In the genomic region with DNA sequence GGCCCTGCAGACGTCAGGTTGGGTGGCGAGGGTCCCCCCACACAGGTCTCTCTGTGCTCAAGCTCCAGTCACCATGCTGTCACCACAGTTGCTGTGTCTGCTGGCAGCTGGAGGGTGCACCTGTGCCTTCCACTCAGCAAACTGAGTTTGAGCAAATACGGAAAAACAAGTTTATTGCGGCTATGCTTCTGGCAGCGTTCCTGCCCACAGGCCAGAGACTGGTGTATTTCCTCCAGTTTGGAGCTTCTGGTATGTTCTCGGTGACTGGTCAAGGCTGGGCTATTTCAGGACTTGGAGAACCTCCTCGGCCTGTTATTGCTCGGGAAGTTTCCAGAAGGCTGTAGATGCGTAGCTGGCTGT, we compare ENCODE assay signal across 23 cellular contexts.
DNase-seq lines count a peak whose midpoint lies in the region; ATAC-seq, FAIRE-seq and TF ChIP-seq lines count a peak whose summit lies in the region.
"Had no signal": no experiment of that assay in that cellular context is flagged by ENCODE, and none has a peak within 500 bp of the region (broad histone marks: within the 10 kb centered on the region; RNA-seq: fewer than 3 reads in every experiment).

No MANE protein-coding gene starts in this region.

- H4K20me1 ChIP-seq in mammary epithelial cell (ENCODE audit: insufficient read depth, low read length) (no peaks in the 10 kb centered on the region), osteoblast (ENCODE audit: insufficient read depth, low read length) (peaks cover 3% of the 10 kb centered on the region)

- H3K9me3 ChIP-seq in breast epithelium (no peaks in the 10 kb centered on the region), mammary epithelial cell (replicated peaks; ENCODE audit: insufficient read depth, low read length) (no peaks in the 10 kb centered on the region), pancreas (no peaks in the 10 kb centered on the region), osteoblast (ENCODE audit: low read depth, low read length) (no peaks in the 10 kb centered on the region)
- H3K9me3 ChIP-seq: heart left ventricle, upper lobe of left lung had no signal

- H3K4me2 ChIP-seq in mammary epithelial cell (ENCODE audit: insufficient read depth, low read depth, low read length) (no peak overlapping the region), osteoblast (ENCODE audit: insufficient read depth, low read length) (no peak overlapping the region)

- H3K4me3 ChIP-seq in breast epithelium (no peak overlapping the region), mammary epithelial cell (replicated peaks in 1 of 3; ENCODE audit: insufficient read depth in 1 of 3, low read depth in 2 of 3, low read length in 3 of 3) (no peak overlapping the region), pancreas (no peak overlapping the region), osteoblast (ENCODE audit: insufficient read depth, low read length) (no peak overlapping the region)
- H3K4me3 ChIP-seq: dorsolateral prefrontal cortex, heart left ventricle, upper lobe of left lung had no signal

- CTCF ChIA-PET in mammary epithelial cell (lab: Charles Lee; ENCODE audit: low non-redundant PET) = no interaction called here

- FAIRE-seq in pancreas (lab: Jason Lieb, UNC) = no peak
- FAIRE-seq: G401.6, GM12892, keratinocyte had no signal

- no peak overlapping the region for H3K9ac ChIP-seq in mammary epithelial cell (ENCODE audit: insufficient read depth, low read length)

- dilution Hi-C loops in mammary epithelial cell (cut with HindIII; ENCODE audit: low sequenced_read_pairs) = no loop called here

- no peaks in the 10 kb centered on the region for H3K79me2 ChIP-seq in mammary epithelial cell (ENCODE audit: insufficient read depth, low read length)
- H3K79me2 ChIP-seq in osteoblast (ENCODE audit: insufficient read depth, low read length) = no peaks in the 10 kb centered on the region

- intact Hi-C loops in breast epithelium (cut with DNase I; ENCODE audit: low total_unique reads) (no loop called here), mammary epithelial cell (cut with micrococcal nuclease) (no loop called here), pancreas (cut with DNase I) (no loop called here)

- no peak for TF ChIP-seq POLR2A in breast epithelium (IDR thresholded peaks at IDR 0.05)

- TF ChIP-seq CTCF in breast epithelium (IDR thresholded peaks at IDR 0.05) = no peak
- TF ChIP-seq CTCF in mammary epithelial cell (conservative IDR thresholded peaks at IDR 0.05 in 1 of 2, IDR thresholded peaks at IDR 0.05 in 1 of 2; ENCODE audit: extremely low read depth in 1 of 2, insufficient read depth in 1 of 2, low read depth in 1 of 2, low read length in 2 of 2) = no peak
- no peak for TF ChIP-seq CTCF in pancreas (IDR thresholded peaks at IDR 0.05)
- TF ChIP-seq CTCF in osteoblast (IDR thresholded peaks at IDR 0.05; ENCODE audit: extremely low read depth, low read depth, low read length) = no peak

- peak; percentile 80 to 87 (median 84) for ATAC-seq in pancreas
- ATAC-seq: CD8-positive, alpha-beta T cell; heart left ventricle; T-helper 17 cell had no signal

- no peaks in the 10 kb centered on the region for H3K27me3 ChIP-seq in breast epithelium
- no peaks in the 10 kb centered on the region for H3K27me3 ChIP-seq in mammary epithelial cell (ENCODE audit: insufficient read depth, low read length)
- H3K27me3 ChIP-seq in pancreas = no peaks in the 10 kb centered on the region
- H3K27me3 ChIP-seq in osteoblast (ENCODE audit: insufficient read depth, low read length) = no peaks in the 10 kb centered on the region
- H3K27me3 ChIP-seq: dorsolateral prefrontal cortex, heart left ventricle, upper lobe of left lung had no signal

- H3K36me3 ChIP-seq in breast epithelium = no peaks in the 10 kb centered on the region
- no peaks in the 10 kb centered on the region for H3K36me3 ChIP-seq in mammary epithelial cell (ENCODE audit: insufficient read depth, low read length)
- no peaks in the 10 kb centered on the region for H3K36me3 ChIP-seq in pancreas
- no peaks in the 10 kb centered on the region for H3K36me3 ChIP-seq in osteoblast (ENCODE audit: insufficient read depth, low read length)
- H3K36me3 ChIP-seq: heart left ventricle, upper lobe of left lung had no signal

- DNase-seq in breast epithelium (ENCODE audit: low spot score in 2 of 2) = peak; percentile 29 to 71
- DNase-seq in mammary epithelial cell = no peak
- DNase-seq in caudate nucleus (lab: John Stamatoyannopoulos, UW) = peak in 1 of 61 donors; percentile 12
- DNase-seq in pancreas = peak in 5 of 6 donors; percentile 51 to 73 (median 67)
- DNase-seq in mesenteric fat pad (ENCODE audit: low spot score) = no peak
- no peak for DNase-seq in activated CD4-positive, alpha-beta T cell treated with anti-CD3 and anti-CD28 coated beads, Interleukin-2, amount 50 U/mL, for 48 hours
- no peak for DNase-seq in KBM-7
- DNase-seq in osteoblast (ENCODE audit: insufficient read length, low spot score, missing footprints) = no peak
- DNase-seq: ACHN; activated CD8-positive, alpha-beta memory T cell treated with anti-CD3 and anti-CD28 coated beads, Interleukin-2, amount 50 U/mL, for 4 hours; activated naive CD4-positive, alpha-beta T cell; CD8-positive, alpha-beta T cell; dorsolateral prefrontal cortex; GOT3; naive B cell; retina; stimulated activated CD4-positive, alpha-beta T cell treated with anti-CD3 and anti-CD28 coated beads, Interleukin-4, amount 100 ng/mL, for 1 hour; T-helper 17 cell had no signal

- peak overlapping the region in 1 of 2 donors; percentile 36 for H3K27ac ChIP-seq in breast epithelium
- no peak overlapping the region for H3K27ac ChIP-seq in mammary epithelial cell (ENCODE audit: insufficient read depth, low read depth, low read length)
- H3K27ac ChIP-seq in caudate nucleus (ENCODE audit: low read depth, low read length) = peak overlapping the region; percentile 9
- H3K27ac ChIP-seq in pancreas = peak overlapping the region; percentile 31 to 51 (median 42)
- no peak overlapping the region for H3K27ac ChIP-seq in osteoblast (ENCODE audit: low read depth, low read length)

- H2AFZ ChIP-seq in mammary epithelial cell (ENCODE audit: low read depth, low read length) = no peak overlapping the region
- no peak overlapping the region for H2AFZ ChIP-seq in osteoblast (ENCODE audit: low read length)

- in situ Hi-C loops in mammary epithelial cell (cut with MboI; ENCODE audit: low sequenced_read_pairs in 2 of 2) (no loop called here), KBM-7 (cut with MboI; ENCODE audit: low pct_unique_long_range_greater_than_20kb, low sequenced_read_pairs) (no loop called here)

- WGBS in mammary epithelial cell (ENCODE audit: low coverage, missing lambda C conversion rate) = 83% methylated on average over 7 of the region's 9 CpGs
- WGBS in pancreas, 2 donors = 30% methylated on average over 9 of the region's 9 CpGs

- H3K4me1 ChIP-seq in breast epithelium (peaks cover 0 to under 1% of the 10 kb centered on the region in 2 donors), mammary epithelial cell (ENCODE audit: insufficient read depth, low read length) (peaks cover 2% of the 10 kb centered on the region), pancreas (peaks cover 17 to 25% (median 19%) of the 10 kb centered on the region in 3 donors), osteoblast (ENCODE audit: insufficient read depth, low read length) (peaks cover 4% of the 10 kb centered on the region)

- BruUV-seq in mammary epithelial cell (replicated peaks; lab: Mats Ljungman, UMichigan) = no TSS peak

Comparison
In these comparisons a context has a peak if more than half of its experiments do, and no peak if none do; other contexts are left out.
1. DNase-seq: peak in breast epithelium (2 of 2) and pancreas (5 of 6); none in mammary epithelial cell (single experiment), mesenteric fat pad (single experiment), activated CD4-positive, alpha-beta T cell treated with anti-CD3 and anti-CD28 coated beads, Interleukin-2, amount 50 U/mL, for 48 hours (0 of 2), KBM-7 (single experiment) and osteoblast (single experiment).
2. H3K27ac ChIP-seq: peak in caudate nucleus (single experiment) and pancreas (4 of 4); none in mammary epithelial cell (single experiment) and osteoblast (single experiment).